Comparison of ENCODE assay signal across 1 cellular context in the genomic region with DNA sequence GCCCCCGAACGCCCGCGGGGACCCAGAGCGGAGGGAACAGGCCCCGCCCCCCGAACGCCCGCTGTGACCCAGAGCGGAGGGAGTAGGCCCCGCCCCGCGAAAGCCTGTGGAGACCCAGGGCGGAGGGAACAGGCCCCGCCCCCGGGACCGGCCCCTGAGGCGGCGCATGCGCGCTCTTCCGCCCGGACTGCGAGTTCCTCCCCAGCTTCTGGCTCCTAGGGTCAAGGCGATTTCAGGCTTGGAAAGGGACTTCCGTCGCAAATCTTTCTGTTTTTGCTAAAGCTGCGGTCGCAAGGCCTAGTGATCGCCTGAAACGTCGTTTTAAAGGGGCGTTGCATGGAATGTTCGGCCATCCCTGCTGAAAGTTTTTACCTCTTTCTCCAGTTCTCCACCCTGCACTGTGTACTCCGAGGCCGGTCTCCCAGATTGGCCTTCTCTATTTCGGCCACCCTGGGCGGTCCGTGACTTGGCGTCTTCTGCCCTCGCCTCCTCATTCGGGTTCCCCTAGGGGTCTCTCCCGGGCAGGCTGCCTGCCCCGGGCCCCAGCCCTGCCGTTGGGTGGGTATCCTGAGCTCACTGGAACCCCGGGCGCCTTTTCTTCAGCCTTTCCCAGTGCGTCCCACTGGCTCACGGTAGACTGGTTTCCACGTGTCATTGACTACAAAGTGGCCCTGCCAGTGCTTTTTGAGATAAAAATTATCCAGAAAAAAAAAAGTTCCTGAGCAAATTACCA.
A peak's percentile ranks its signal among the peaks of the same experiment; 100 is the strongest.
TF ChIP-seq lines count a peak whose summit lies in the region.

No MANE protein-coding gene starts in this region.

TF ChIP-seq in HEK293, 187 proteins besides CTCF, POLR2A, EP300 and RAD21 (continued from another document):
- TF ChIP-seq, protein P1, sequence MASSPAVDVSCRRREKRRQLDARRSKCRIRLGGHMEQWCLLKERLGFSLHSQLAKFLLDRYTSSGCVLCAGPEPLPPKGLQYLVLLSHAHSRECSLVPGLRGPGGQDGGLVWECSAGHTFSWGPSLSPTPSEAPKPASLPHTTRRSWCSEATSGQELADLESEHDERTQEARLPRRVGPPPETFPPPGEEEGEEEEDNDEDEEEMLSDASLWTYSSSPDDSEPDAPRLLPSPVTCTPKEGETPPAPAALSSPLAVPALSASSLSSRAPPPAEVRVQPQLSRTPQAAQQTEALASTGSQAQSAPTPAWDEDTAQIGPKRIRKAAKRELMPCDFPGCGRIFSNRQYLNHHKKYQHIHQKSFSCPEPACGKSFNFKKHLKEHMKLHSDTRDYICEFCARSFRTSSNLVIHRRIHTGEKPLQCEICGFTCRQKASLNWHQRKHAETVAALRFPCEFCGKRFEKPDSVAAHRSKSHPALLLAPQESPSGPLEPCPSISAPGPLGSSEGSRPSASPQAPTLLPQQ (tag by site-specific recombination; IDR thresholded peaks at IDR 0.05), result peak; percentile 91
- TF ChIP-seq ZSCAN16 (tag by site-specific recombination; IDR thresholded peaks at IDR 0.05) (no peak), ZNF629 (tag by site-specific recombination; IDR thresholded peaks at IDR 0.05) (no peak), ZNF416 (tag by site-specific recombination; IDR thresholded peaks at IDR 0.05) (no peak), SP2 (tag by site-specific recombination; IDR thresholded peaks at IDR 0.05) (peak; percentile 74), ZNF211 (tag by site-specific recombination; IDR thresholded peaks at IDR 0.05; ENCODE audit: low read depth) (no peak), ZNF423 (tag by site-specific recombination; IDR thresholded peaks at IDR 0.05) (no peak), ZNF555 (tag by site-specific recombination; conservative IDR thresholded peaks at IDR 0.05) (no peak), ZNF324 (tag by site-specific recombination; IDR thresholded peaks at IDR 0.05) (no peak), ZNF37A (tag by site-specific recombination; IDR thresholded peaks at IDR 0.05) (no peak), ZNF707 (tag by site-specific recombination; IDR thresholded peaks at IDR 0.05) (no peak), HOXD13 (CRISPR knock-in tag; IDR thresholded peaks at IDR 0.05; ENCODE audit: borderline replicate concordance) (no peak), ZNF549 (tag by site-specific recombination; IDR thresholded peaks at IDR 0.05) (no peak), IKZF3 (tag by site-specific recombination; IDR thresholded peaks at IDR 0.05) (no peak), ZNF514 (tag by site-specific recombination; IDR thresholded peaks at IDR 0.05) (no peak)
- TF ChIP-seq, protein P2, sequence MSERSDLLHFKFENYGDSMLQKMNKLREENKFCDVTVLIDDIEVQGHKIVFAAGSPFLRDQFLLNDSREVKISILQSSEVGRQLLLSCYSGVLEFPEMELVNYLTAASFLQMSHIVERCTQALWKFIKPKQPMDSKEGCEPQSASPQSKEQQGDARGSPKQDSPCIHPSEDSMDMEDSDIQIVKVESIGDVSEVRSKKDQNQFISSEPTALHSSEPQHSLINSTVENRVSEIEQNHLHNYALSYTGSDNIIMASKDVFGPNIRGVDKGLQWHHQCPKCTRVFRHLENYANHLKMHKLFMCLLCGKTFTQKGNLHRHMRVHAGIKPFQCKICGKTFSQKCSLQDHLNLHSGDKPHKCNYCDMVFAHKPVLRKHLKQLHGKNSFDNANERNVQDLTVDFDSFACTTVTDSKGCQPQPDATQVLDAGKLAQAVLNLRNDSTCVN (tag by site-specific recombination; optimal IDR thresholded peaks at IDR 0.05), result no peak
- TF ChIP-seq, protein P3, sequence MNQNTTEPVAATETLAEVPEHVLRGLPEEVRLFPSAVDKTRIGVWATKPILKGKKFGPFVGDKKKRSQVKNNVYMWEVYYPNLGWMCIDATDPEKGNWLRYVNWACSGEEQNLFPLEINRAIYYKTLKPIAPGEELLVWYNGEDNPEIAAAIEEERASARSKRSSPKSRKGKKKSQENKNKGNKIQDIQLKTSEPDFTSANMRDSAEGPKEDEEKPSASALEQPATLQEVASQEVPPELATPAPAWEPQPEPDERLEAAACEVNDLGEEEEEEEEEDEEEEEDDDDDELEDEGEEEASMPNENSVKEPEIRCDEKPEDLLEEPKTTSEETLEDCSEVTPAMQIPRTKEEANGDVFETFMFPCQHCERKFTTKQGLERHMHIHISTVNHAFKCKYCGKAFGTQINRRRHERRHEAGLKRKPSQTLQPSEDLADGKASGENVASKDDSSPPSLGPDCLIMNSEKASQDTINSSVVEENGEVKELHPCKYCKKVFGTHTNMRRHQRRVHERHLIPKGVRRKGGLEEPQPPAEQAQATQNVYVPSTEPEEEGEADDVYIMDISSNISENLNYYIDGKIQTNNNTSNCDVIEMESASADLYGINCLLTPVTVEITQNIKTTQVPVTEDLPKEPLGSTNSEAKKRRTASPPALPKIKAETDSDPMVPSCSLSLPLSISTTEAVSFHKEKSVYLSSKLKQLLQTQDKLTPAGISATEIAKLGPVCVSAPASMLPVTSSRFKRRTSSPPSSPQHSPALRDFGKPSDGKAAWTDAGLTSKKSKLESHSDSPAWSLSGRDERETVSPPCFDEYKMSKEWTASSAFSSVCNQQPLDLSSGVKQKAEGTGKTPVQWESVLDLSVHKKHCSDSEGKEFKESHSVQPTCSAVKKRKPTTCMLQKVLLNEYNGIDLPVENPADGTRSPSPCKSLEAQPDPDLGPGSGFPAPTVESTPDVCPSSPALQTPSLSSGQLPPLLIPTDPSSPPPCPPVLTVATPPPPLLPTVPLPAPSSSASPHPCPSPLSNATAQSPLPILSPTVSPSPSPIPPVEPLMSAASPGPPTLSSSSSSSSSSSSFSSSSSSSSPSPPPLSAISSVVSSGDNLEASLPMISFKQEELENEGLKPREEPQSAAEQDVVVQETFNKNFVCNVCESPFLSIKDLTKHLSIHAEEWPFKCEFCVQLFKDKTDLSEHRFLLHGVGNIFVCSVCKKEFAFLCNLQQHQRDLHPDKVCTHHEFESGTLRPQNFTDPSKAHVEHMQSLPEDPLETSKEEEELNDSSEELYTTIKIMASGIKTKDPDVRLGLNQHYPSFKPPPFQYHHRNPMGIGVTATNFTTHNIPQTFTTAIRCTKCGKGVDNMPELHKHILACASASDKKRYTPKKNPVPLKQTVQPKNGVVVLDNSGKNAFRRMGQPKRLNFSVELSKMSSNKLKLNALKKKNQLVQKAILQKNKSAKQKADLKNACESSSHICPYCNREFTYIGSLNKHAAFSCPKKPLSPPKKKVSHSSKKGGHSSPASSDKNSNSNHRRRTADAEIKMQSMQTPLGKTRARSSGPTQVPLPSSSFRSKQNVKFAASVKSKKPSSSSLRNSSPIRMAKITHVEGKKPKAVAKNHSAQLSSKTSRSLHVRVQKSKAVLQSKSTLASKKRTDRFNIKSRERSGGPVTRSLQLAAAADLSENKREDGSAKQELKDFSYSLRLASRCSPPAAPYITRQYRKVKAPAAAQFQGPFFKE (tag by site-specific recombination; IDR thresholded peaks at IDR 0.05; ENCODE audit: borderline replicate concordance), result no peak
- TF ChIP-seq, protein P4, sequence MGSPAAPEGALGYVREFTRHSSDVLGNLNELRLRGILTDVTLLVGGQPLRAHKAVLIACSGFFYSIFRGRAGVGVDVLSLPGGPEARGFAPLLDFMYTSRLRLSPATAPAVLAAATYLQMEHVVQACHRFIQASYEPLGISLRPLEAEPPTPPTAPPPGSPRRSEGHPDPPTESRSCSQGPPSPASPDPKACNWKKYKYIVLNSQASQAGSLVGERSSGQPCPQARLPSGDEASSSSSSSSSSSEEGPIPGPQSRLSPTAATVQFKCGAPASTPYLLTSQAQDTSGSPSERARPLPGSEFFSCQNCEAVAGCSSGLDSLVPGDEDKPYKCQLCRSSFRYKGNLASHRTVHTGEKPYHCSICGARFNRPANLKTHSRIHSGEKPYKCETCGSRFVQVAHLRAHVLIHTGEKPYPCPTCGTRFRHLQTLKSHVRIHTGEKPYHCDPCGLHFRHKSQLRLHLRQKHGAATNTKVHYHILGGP (tag by site-specific recombination; IDR thresholded peaks at IDR 0.05), result no peak
- TF ChIP-seq, protein P5, sequence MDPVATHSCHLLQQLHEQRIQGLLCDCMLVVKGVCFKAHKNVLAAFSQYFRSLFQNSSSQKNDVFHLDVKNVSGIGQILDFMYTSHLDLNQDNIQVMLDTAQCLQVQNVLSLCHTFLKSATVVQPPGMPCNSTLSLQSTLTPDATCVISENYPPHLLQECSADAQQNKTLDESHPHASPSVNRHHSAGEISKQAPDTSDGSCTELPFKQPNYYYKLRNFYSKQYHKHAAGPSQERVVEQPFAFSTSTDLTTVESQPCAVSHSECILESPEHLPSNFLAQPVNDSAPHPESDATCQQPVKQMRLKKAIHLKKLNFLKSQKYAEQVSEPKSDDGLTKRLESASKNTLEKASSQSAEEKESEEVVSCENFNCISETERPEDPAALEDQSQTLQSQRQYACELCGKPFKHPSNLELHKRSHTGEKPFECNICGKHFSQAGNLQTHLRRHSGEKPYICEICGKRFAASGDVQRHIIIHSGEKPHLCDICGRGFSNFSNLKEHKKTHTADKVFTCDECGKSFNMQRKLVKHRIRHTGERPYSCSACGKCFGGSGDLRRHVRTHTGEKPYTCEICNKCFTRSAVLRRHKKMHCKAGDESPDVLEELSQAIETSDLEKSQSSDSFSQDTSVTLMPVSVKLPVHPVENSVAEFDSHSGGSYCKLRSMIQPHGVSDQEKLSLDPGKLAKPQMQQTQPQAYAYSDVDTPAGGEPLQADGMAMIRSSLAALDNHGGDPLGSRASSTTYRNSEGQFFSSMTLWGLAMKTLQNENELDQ (tag by site-specific recombination; IDR thresholded peaks at IDR 0.05; ENCODE audit: low read depth), result no peak
